In genomic region chr14:47009615-47010014, GRCh38 we compare ENCODE assay signal across 40 cellular contexts.
"Had no signal": no experiment of that assay in that cellular context is flagged by ENCODE, and none has a peak within 500 bp of the region (broad histone marks: within the 10 kb centered on the region; RNA-seq: fewer than 3 reads in every experiment).

No MANE protein-coding gene starts in this region.

- H3K9me3 Mint-ChIP-seq: activated naive CD8-positive, alpha-beta T cell treated with anti-CD3 and anti-CD28 coated beads for 36 hours had no signal

- H3K4me3 Mint-ChIP-seq: activated CD4-positive, alpha-beta memory T cell treated with anti-CD3 and anti-CD28 coated beads, Interleukin-2, amount 10 ng/mL, durations not matched to agents 7 days and 5 days; activated naive CD8-positive, alpha-beta T cell treated with anti-CD3 and anti-CD28 coated beads for 36 hours; activated T-cell treated with anti-CD3 and anti-CD28 coated beads, Interleukin-2, amount 50 U/mL, for 72 hours; activated T-helper 17 cell treated with anti-CD3 and anti-CD28 coated beads, Interleukin-2, amount 50 U/mL, for 72 hours; central memory CD8-positive, alpha-beta T cell had no signal

- DNase-seq: activated CD4-positive, alpha-beta memory T cell treated with anti-CD3 and anti-CD28 coated beads, Interleukin-2, amount 10 ng/mL, durations not matched to agents 7 days and 5 days; activated CD4-positive, alpha-beta T cell treated with anti-CD3 and anti-CD28 coated beads for 1 hour; activated CD4-positive, alpha-beta T cell treated with anti-CD3 and anti-CD28 coated beads for 48 hours; activated CD4-positive, CD25-positive, alpha-beta regulatory T cell; activated CD8-positive, alpha-beta memory T cell treated with anti-CD3 and anti-CD28 coated beads for 24 hours; activated effector memory CD4-positive, alpha-beta T cell treated with anti-CD3 and anti-CD28 coated beads, Interleukin-2, amount 50 U/mL, for 16 hours; activated naive CD4-positive, alpha-beta T cell; activated naive CD4-positive, alpha-beta T cell treated with anti-CD3 and anti-CD28 coated beads, Interleukin-2, amount 50 U/mL, for 16 hours; activated naive CD8-positive, alpha-beta T cell treated with anti-CD3 and anti-CD28 coated beads for 36 hours; activated T-cell treated with anti-CD3 and anti-CD28 coated beads, Interleukin-2, amount 50 U/mL, for 1 hour; activated T-cell treated with anti-CD3 and anti-CD28 coated beads, Interleukin-2, amount 50 U/mL, for 72 hours; amniotic stem cell; aorta; brain microvascular endothelial cell; Karpas-422; KBM-7; NCI-H1048; NCI-H1105 treated with DMSO at 0.1 percent for 48 hours; NCI-H1436 treated with DMSO at 0.1 percent for 48 hours; NCI-H1694 treated with DMSO at 0.1 percent for 48 hours; NCI-H2029 treated with DMSO at 0.1 percent for 48 hours; NCI-H2107; NCI-H226; NCI-H446 treated with DMSO at 0.1 percent for 48 hours; NCI-H524; NCI-H69; NK-92 treated with Interleukin-12 subunit alpha and Interleukin-12 subunit beta, amount 100 ng/mL, for 24 hours; PC-9; SIG-M5; SW 1271; T-helper 1 cell; T-helper 2 cell; T-helper 9 cell had no signal

- H3K36me3 Mint-ChIP-seq: activated naive CD8-positive, alpha-beta T cell treated with anti-CD3 and anti-CD28 coated beads for 36 hours had no signal

- H3K27ac Mint-ChIP-seq: activated CD4-positive, alpha-beta memory T cell treated with anti-CD3 and anti-CD28 coated beads, Interleukin-2, amount 10 ng/mL, durations not matched to agents 7 days and 5 days; activated naive CD8-positive, alpha-beta T cell treated with anti-CD3 and anti-CD28 coated beads for 36 hours; activated T-cell treated with anti-CD3 and anti-CD28 coated beads, Interleukin-2, amount 50 U/mL, for 72 hours; activated T-helper 17 cell treated with anti-CD3 and anti-CD28 coated beads, Interleukin-2, amount 50 U/mL, for 72 hours had no signal

- H3K27me3 ChIP-seq: brain microvascular endothelial cell, cardiac muscle cell had no signal

- H3K4me3 ChIP-seq: cardiac muscle cell, PC-9 had no signal

- FAIRE-seq: RCC 7860 had no signal

- H3K36me3 ChIP-seq: brain microvascular endothelial cell, cardiac muscle cell had no signal

- H3K27ac ChIP-seq: brain microvascular endothelial cell, cardiac muscle cell, PC-9, RWPE1, VCaP had no signal

- H3K4me1 Mint-ChIP-seq: activated CD4-positive, alpha-beta memory T cell treated with anti-CD3 and anti-CD28 coated beads, Interleukin-2, amount 10 ng/mL, durations not matched to agents 7 days and 5 days; activated naive CD8-positive, alpha-beta T cell treated with anti-CD3 and anti-CD28 coated beads for 36 hours; activated T-helper 17 cell treated with anti-CD3 and anti-CD28 coated beads, Interleukin-2, amount 50 U/mL, for 72 hours; central memory CD8-positive, alpha-beta T cell had no signal

- H3K27me3 Mint-ChIP-seq: activated CD4-positive, alpha-beta memory T cell treated with anti-CD3 and anti-CD28 coated beads, Interleukin-2, amount 10 ng/mL, durations not matched to agents 7 days and 5 days; activated naive CD8-positive, alpha-beta T cell treated with anti-CD3 and anti-CD28 coated beads for 36 hours; activated T-helper 17 cell treated with anti-CD3 and anti-CD28 coated beads, Interleukin-2, amount 50 U/mL, for 72 hours; central memory CD8-positive, alpha-beta T cell had no signal

- ATAC-seq: activated T-cell treated with anti-CD3 and anti-CD28 coated beads, Interleukin-2, amount 50 U/mL, for 72 hours; activated T-helper 17 cell treated with anti-CD3 and anti-CD28 coated beads, Interleukin-2, amount 50 U/mL, for 72 hours; Right ventricle myocardium inferior had no signal
